In genomic region chr2:177246000-177246399, GRCh38 we compare ENCODE assay signal across 11 cellular contexts. TPM values are rescaled to one million over a fixed set of nuclear protein-coding genes. Genes with fewer than 3 reads are reported as not detected.
DNase-seq lines count a peak whose midpoint lies in the region; ATAC-seq, FAIRE-seq and TF ChIP-seq lines count a peak whose summit lies in the region.
"Had no signal": no experiment of that assay in that cellular context is flagged by ENCODE, and none has a peak within 500 bp of the region (broad histone marks: within the 10 kb centered on the region; RNA-seq: fewer than 3 reads in every experiment).

No MANE protein-coding gene starts in this region.

- no peak overlapping the region for H3K4me3 ChIP-seq in PC-9
- H3K4me3 ChIP-seq in endothelial cell of umbilical vein (replicated peaks in 1 of 3; ENCODE audit: insufficient read depth in 1 of 3, low read depth in 1 of 3, low read length in 3 of 3) = no peak overlapping the region
- no peak overlapping the region for H3K4me3 ChIP-seq in psoas muscle

- POLR2A ChIA-PET in PC-9 (lab: Charles Lee; ENCODE audit: unreplicated experiment) = interaction anchor here (0.5 kb wide), 1 partner anchor 172 kb away, joined by 4 read pairs; no protein-coding TSS in a partner anchor
- POLR2A ChIA-PET in endothelial cell of umbilical vein (lab: Charles Lee) = interaction anchor here (0.6 to 1.1 kb wide), 2 partner anchors 17 to 506 kb away, joined by 3 to 5 read pairs; no protein-coding TSS in a partner anchor

- peak overlapping the region; percentile 18 for H3K9ac ChIP-seq in endothelial cell of umbilical vein (replicated peaks; ENCODE audit: extremely low read depth, insufficient read depth, low read length)

- BruUV-seq in PC-9 (replicated peaks; lab: Mats Ljungman, UMichigan) = no TSS peak
- BruUV-seq in endothelial cell of umbilical vein (replicated peaks; lab: Mats Ljungman, UMichigan) = no TSS peak

- DNase-seq in ELF-1 (ENCODE audit: low read depth, low spot score) (peak; percentile 23), PC-9 (no peak), endothelial cell of umbilical vein (ENCODE audit: low read depth, low spot score) (no peak), psoas muscle (no peak), urothelium cell line (ENCODE audit: low spot score) (no peak), G401 (ENCODE audit: low spot score) (no peak), D341Med (ENCODE audit: low spot score) (no peak)
- DNase-seq in activated CD4-positive, CD25-positive, alpha-beta regulatory T cell (lab: John Stamatoyannopoulos, UW) = no peak
- DNase-seq: activated T-cell treated with anti-CD3 and anti-CD28 coated beads, Interleukin-2, amount 50 U/mL, for 48 hours; NCI-H446; T-helper 1 cell had no signal

- 6 to 15% (median 6%) methylated on average over 3 of the region's 3 CpGs for WGBS in psoas muscle, 3 donors

- H4K20me1 ChIP-seq in PC-9 (ENCODE audit: insufficient read depth) (peaks cover 2% of the 10 kb centered on the region), endothelial cell of umbilical vein (replicated peaks; ENCODE audit: control insufficient read depth, extremely low read depth, insufficient read depth, low read length) (no peaks in the 10 kb centered on the region)

- no peak for FAIRE-seq in endothelial cell of umbilical vein (lab: Jason Lieb, UNC)
- no peak for FAIRE-seq in urothelium cell line (lab: Jason Lieb, UNC)

- dilution Hi-C loops in endothelial cell of umbilical vein (cut with MboI; ENCODE audit: extremely low pct_ligation_motif_present, low sequenced_read_pairs) = no loop called here

- H3F3A ChIP-seq in PC-9 (ENCODE audit: insufficient read depth, low read depth) = peaks cover 74% of the 10 kb centered on the region

- no peaks in the 10 kb centered on the region for H3K27me3 ChIP-seq in PC-9 (ENCODE audit: insufficient read depth, low read depth)
- no peaks in the 10 kb centered on the region for H3K27me3 ChIP-seq in endothelial cell of umbilical vein (ENCODE audit: control insufficient read depth in 2 of 2, insufficient read depth in 2 of 2, low read length in 2 of 2)
- no peaks in the 10 kb centered on the region for H3K27me3 ChIP-seq in psoas muscle (ENCODE audit: insufficient read depth in 3 of 3, low read length in 2 of 3)

- H2AFZ ChIP-seq in PC-9 (no peak overlapping the region), endothelial cell of umbilical vein (ENCODE audit: low read depth, low read length) (no peak overlapping the region)

- H3K36me3 ChIP-seq in PC-9 (ENCODE audit: low read depth) (peaks cover 25% of the 10 kb centered on the region), endothelial cell of umbilical vein (ENCODE audit: control insufficient read depth in 2 of 2, extremely low read depth in 1 of 2, insufficient read depth in 2 of 2, low read length in 2 of 2) (no peaks in the 10 kb centered on the region), psoas muscle (ENCODE audit: insufficient read depth in 1 of 2, low read depth in 1 of 2) (no peaks in the 10 kb centered on the region)

- H3K9me3 ChIP-seq in PC-9 (ENCODE audit: insufficient read depth, low read depth) (no peaks in the 10 kb centered on the region), endothelial cell of umbilical vein (replicated peaks; ENCODE audit: control insufficient read depth, insufficient read depth, low read length) (no peaks in the 10 kb centered on the region), psoas muscle (no peaks in the 10 kb centered on the region)

- no peak for ATAC-seq in psoas muscle

- in situ Hi-C loops in G401 (cut with HindIII; ENCODE audit: low sequenced_read_pairs) = no loop called here

- H3K27ac ChIP-seq in PC-9 (peak overlapping the region; percentile 97), endothelial cell of umbilical vein (ENCODE audit: insufficient read depth, low read depth, low read length) (peak overlapping the region; percentile 50), psoas muscle (peak overlapping the region; percentile 89)

- TF ChIP-seq CTCF in PC-9 (conservative IDR thresholded peaks at IDR 0.05) (no peak), endothelial cell of umbilical vein (IDR thresholded peaks at IDR 0.05; ENCODE audit: extremely low read depth in 1 of 2, insufficient read depth in 1 of 2, low read depth in 1 of 2, low read length in 2 of 2) (no peak), psoas muscle (IDR thresholded peaks at IDR 0.05) (no peak)

- peaks cover 51% of the 10 kb centered on the region for H3K4me1 ChIP-seq in PC-9 (replicated peaks; ENCODE audit: insufficient read depth)
- peaks cover 49% of the 10 kb centered on the region for H3K4me1 ChIP-seq in endothelial cell of umbilical vein (ENCODE audit: control insufficient read depth, extremely low read depth, insufficient read depth, low read length)
- peaks cover 92% of the 10 kb centered on the region for H3K4me1 ChIP-seq in psoas muscle

- no peaks in the 10 kb centered on the region for H3K9me1 ChIP-seq in endothelial cell of umbilical vein (replicated peaks; ENCODE audit: control insufficient read depth, extremely low read depth, insufficient read depth, low read length)

- CTCF ChIA-PET in PC-9 (lab: Charles Lee) = interaction anchor here (0.6 to 1.0 kb wide), 2 partner anchors 17 to 81 kb away, joined by 3 to 5 read pairs; no protein-coding TSS in a partner anchor
- CTCF ChIA-PET in endothelial cell of umbilical vein (lab: Charles Lee) = interaction anchor here (1.0 to 2.6 kb wide), 4 partner anchors 8 to 81 kb away, joined by 3 to 20 read pairs (median 8); partner anchors contain the start of gene NFE2L2

- H3K4me2 ChIP-seq in PC-9 (no peak overlapping the region), endothelial cell of umbilical vein (ENCODE audit: insufficient read depth, low read length) (no peak overlapping the region)

- no peaks in the 10 kb centered on the region for H3K9me2 ChIP-seq in PC-9 (ENCODE audit: insufficient read depth)

- intact Hi-C loops in PC-9 (cut with micrococcal nuclease; ENCODE audit: unreplicated experiment) = no loop called here
- intact Hi-C loops in endothelial cell of umbilical vein (cut with micrococcal nuclease) = no loop called here
- intact Hi-C loops in psoas muscle (cut with DNase I) = no loop called here

- H3K79me2 ChIP-seq in PC-9 (ENCODE audit: low read depth) (peaks cover 97% of the 10 kb centered on the region), endothelial cell of umbilical vein (ENCODE audit: control insufficient read depth, insufficient read depth, low read length) (peaks cover 93% of the 10 kb centered on the region)

- TF ChIP-seq POLR2A in endothelial cell of umbilical vein (IDR thresholded peaks at IDR 0.05; ENCODE audit: low read depth, low read length) = no peak

TF ChIP-seq in endothelial cell of umbilical vein, 7 proteins besides CTCF, POLR2A, EP300 and RAD21:
- TF ChIP-seq GATA2 (IDR thresholded peaks at IDR 0.05; ENCODE audit: insufficient read depth, insufficient read length, low read depth, low read length) = no peak

RNA-seq across cellular contexts. Expression of gene NFE2L2, which starts 18.5 kb away (rescaled TPM):
- total RNA-seq in PC-9 (2021) (117 and 138 TPM in 2 replicates), endothelial cell of umbilical vein (59.5 and 66.2 TPM in 2 replicates), psoas muscle (100 to 1,000 TPM in 1 of 4 donors, 10 to 100 TPM in 3; 42.4 to 127 (median 66.0) TPM)
- polyA plus RNA-seq in endothelial cell of umbilical vein (57.1 and 63.1 TPM in 2 replicates), psoas muscle (10 to 100 TPM; 44.4 to 56.6 (median 51.5) TPM)
- polyA plus RNA-seq in endothelial cell of umbilical vein (2011; cell fraction: cytosol; rRNA removed) = 67.6 and 71.3 TPM in 2 replicates
- polyA plus RNA-seq in endothelial cell of umbilical vein (2011; cell fraction: nucleus; rRNA removed) = 89.9 and 99.1 TPM in 2 replicates
- 63.3 and 69.1 TPM in 2 replicates for polyA plus RNA-seq in endothelial cell of umbilical vein (2012)
- polyA minus RNA-seq in endothelial cell of umbilical vein = 92.6 and 103 TPM in 2 replicates
- polyA minus RNA-seq in endothelial cell of umbilical vein (2011; cell fraction: cytosol; rRNA and poly(A)+ RNA removed) = 74.1 TPM
- 76.5 and 104 TPM in 2 replicates for polyA minus RNA-seq in endothelial cell of umbilical vein (2011; cell fraction: nucleus; rRNA and poly(A)+ RNA removed)
- 60.8 and 67.9 TPM in 2 replicates for total RNA-seq in G401 (2014; rRNA removed; shearing (Covaris generic))

RNA-seq across cellular contexts. Expression of gene HNRNPA3, which starts 33.4 kb away (rescaled TPM):
- total RNA-seq in PC-9 (2021) = 245 and 290 TPM in 2 replicates
- total RNA-seq in endothelial cell of umbilical vein = 316 and 322 TPM in 2 replicates
- polyA plus RNA-seq in endothelial cell of umbilical vein = 28.0 and 57.5 TPM in 2 replicates
- 143 and 159 TPM in 2 replicates for polyA plus RNA-seq in endothelial cell of umbilical vein (2011; cell fraction: cytosol; rRNA removed)
- polyA plus RNA-seq in endothelial cell of umbilical vein (2011; cell fraction: nucleus; rRNA removed) = 136 and 204 TPM in 2 replicates
- 422 and 615 TPM in 2 replicates for polyA plus RNA-seq in endothelial cell of umbilical vein (2012)
- polyA minus RNA-seq in endothelial cell of umbilical vein = 35.6 and 37.0 TPM in 2 replicates
- polyA minus RNA-seq in endothelial cell of umbilical vein (2011; cell fraction: cytosol; rRNA and poly(A)+ RNA removed) = 18.1 TPM
- polyA minus RNA-seq in endothelial cell of umbilical vein (2011; cell fraction: nucleus; rRNA and poly(A)+ RNA removed) = 70.6 and 119 TPM in 2 replicates
- total RNA-seq in psoas muscle = 100 to 1,000 TPM in 1 of 4 donors, 10 to 100 TPM in 3; 72.8 to 125 (median 91.0) TPM
- polyA plus RNA-seq in psoas muscle = 100 to 1,000 TPM in 1 of 3 donors, 10 to 100 TPM in 2; 66.0 to 227 (median 81.8) TPM
- 30.9 and 48.1 TPM in 2 replicates for total RNA-seq in G401 (2014; rRNA removed; shearing (Covaris generic))
